30 cellular contexts compared by ENCODE assay signal in the genomic region with DNA sequence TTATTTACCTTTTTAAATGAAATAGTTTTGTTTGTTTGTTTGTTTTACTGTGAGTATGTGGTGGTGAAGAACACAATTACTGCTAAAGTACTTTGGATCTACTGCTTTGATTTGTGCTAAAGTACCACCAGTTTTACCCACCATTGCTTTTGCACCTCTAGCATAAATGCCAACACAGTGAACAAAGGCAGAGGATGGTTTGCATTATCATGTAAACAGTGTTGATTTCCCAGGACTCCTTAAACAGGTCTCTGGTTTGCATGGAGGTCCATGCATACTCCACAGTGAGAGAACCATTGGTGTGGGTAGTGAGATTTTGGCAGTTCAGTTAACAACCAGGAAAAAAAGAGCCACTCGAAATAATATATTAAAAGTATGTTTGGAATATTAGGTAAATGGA. TPM values are rescaled to one million over a fixed set of nuclear protein-coding genes. Genes with fewer than 3 reads are reported as not detected.
"Had no signal": no experiment of that assay in that cellular context is flagged by ENCODE, and none has a peak within 500 bp of the region (broad histone marks: within the 10 kb centered on the region; RNA-seq: fewer than 3 reads in every experiment).

No MANE protein-coding gene starts in this region.

- H3K27ac ChIP-seq: breast epithelium, WERI-Rb-1 had no signal

- H3K9me3 ChIP-seq: breast epithelium, SK-N-SH had no signal

- H3K36me3 ChIP-seq: breast epithelium, WERI-Rb-1 had no signal

- ATAC-seq: activated CD4-positive, CD25-positive, alpha-beta regulatory T cell treated with anti-CD3 and anti-CD28 coated beads, Interleukin-2, amount 50 U/mL, for 24 hours; activated CD8-positive, alpha-beta memory T cell treated with anti-CD3 and anti-CD28 coated beads, Interleukin-2, amount 10 ng/mL, durations not matched to agents 7 days and 5 days; activated CD8-positive, alpha-beta T cell treated with anti-CD3 and anti-CD28 coated beads, Interleukin-2, amount 10 ng/mL, durations not matched to agents 7 days and 5 days; K562; Right ventricle myocardium inferior had no signal

- DNase-seq: activated CD4-positive, alpha-beta T cell treated with anti-CD3 and anti-CD28 coated beads for 48 hours; activated CD4-positive, alpha-beta T cell treated with anti-CD3 and anti-CD28 coated beads, Interleukin-2, amount 50 U/mL, for 4 hours; activated CD8-positive, alpha-beta memory T cell treated with anti-CD3 and anti-CD28 coated beads, Interleukin-2, amount 10 ng/mL, durations not matched to agents 7 days and 5 days; activated CD8-positive, alpha-beta T cell treated with anti-CD3 and anti-CD28 coated beads, Interleukin-2, amount 10 ng/mL, durations not matched to agents 7 days and 5 days; activated effector memory CD4-positive, alpha-beta T cell treated with Interleukin-2 at 50 U/mL for 16 hours; activated naive CD4-positive, alpha-beta T cell treated with Interleukin-2 at 50 U/mL for 16 hours; activated T-cell treated with anti-CD3 and anti-CD28 coated beads, Interleukin-2, amount 50 U/mL, for 24 hours; anterior cingulate cortex; caudate nucleus; Kasumi-1; NCI-H1105 treated with DMSO at 0.1 percent for 48 hours; NCI-H1436 treated with DMSO at 0.1 percent for 48 hours; NCI-H187; NCI-H2081 treated with DMSO at 0.1 percent for 48 hours; NCI-H2227 treated with DMSO at 0.1 percent for 48 hours; NCI-H510A; NCI-H526 treated with DMSO at 0.1 percent for 48 hours; NCI-H82; RPMI8226; SK-N-SH; T-helper 1 cell; WERI-Rb-1 had no signal

- H3K36me3 Mint-ChIP-seq: activated CD8-positive, alpha-beta memory T cell treated with anti-CD3 and anti-CD28 coated beads, Interleukin-2, amount 10 ng/mL, durations not matched to agents 7 days and 5 days; activated naive CD8-positive, alpha-beta T cell had no signal

- H3K4me3 ChIP-seq: breast epithelium, K562 had no signal

- H3K4me1 ChIP-seq: breast epithelium had no signal

- H3K4me2 ChIP-seq: SK-N-SH had no signal

- H3K27me3 ChIP-seq: breast epithelium had no signal

- H3K9ac ChIP-seq: SK-N-SH had no signal

- H3K27ac Mint-ChIP-seq: activated CD8-positive, alpha-beta memory T cell treated with anti-CD3 and anti-CD28 coated beads, Interleukin-2, amount 10 ng/mL, durations not matched to agents 7 days and 5 days; activated CD8-positive, alpha-beta T cell treated with anti-CD3 and anti-CD28 coated beads, Interleukin-2, amount 10 ng/mL, durations not matched to agents 7 days and 5 days; activated naive CD8-positive, alpha-beta T cell; activated T-cell treated with anti-CD3 and anti-CD28 coated beads, Interleukin-2, amount 50 U/mL, for 24 hours; activated T-helper 1 cell treated with anti-CD3 and anti-CD28 coated beads, Interleukin-12 subunit alpha, Interleukin-12 subunit beta, Interleukin-2, Interleukin-4 antibody, amounts not matched to agents 30 ng/mL and 10 ng/mL and 1 ng/mL, durations not matched to agents 14 hours and 24 hours and 36 hours had no signal

- H3K9me3 Mint-ChIP-seq: activated T-cell treated with anti-CD3 and anti-CD28 coated beads, Interleukin-2, amount 50 U/mL, for 24 hours; activated T-helper 1 cell treated with anti-CD3 and anti-CD28 coated beads, Interleukin-12 subunit alpha, Interleukin-12 subunit beta, Interleukin-2, Interleukin-4 antibody, amounts not matched to agents 30 ng/mL and 10 ng/mL and 1 ng/mL, durations not matched to agents 14 hours and 24 hours and 36 hours had no signal

RNA-seq across cellular contexts. Expression of gene FAT4, which starts 11.0 kb away (rescaled TPM):
- total RNA-seq: activated CD8-positive, alpha-beta memory T cell treated with anti-CD3 and anti-CD28 coated beads, Interleukin-2, amount 10 ng/mL, durations not matched to agents 7 days and 5 days; activated CD8-positive, alpha-beta T cell treated with anti-CD3 and anti-CD28 coated beads, Interleukin-2, amount 10 ng/mL, durations not matched to agents 7 days and 5 days; activated T-helper 1 cell treated with anti-CD3 and anti-CD28 coated beads, Interleukin-12 subunit alpha, Interleukin-12 subunit beta, Interleukin-2, Interleukin-4 antibody, amounts not matched to agents 30 ng/mL and 10 ng/mL and 1 ng/mL, durations not matched to agents 14 hours and 24 hours and 36 hours; K562; OCI-LY7; T-helper 2 cell treated with Interferon-gamma antibody and Interleukin-4, amounts not matched to agents 100 ng/mL and 5 ng/mL, for 36 hours had no signal
